In the genomic region with DNA sequence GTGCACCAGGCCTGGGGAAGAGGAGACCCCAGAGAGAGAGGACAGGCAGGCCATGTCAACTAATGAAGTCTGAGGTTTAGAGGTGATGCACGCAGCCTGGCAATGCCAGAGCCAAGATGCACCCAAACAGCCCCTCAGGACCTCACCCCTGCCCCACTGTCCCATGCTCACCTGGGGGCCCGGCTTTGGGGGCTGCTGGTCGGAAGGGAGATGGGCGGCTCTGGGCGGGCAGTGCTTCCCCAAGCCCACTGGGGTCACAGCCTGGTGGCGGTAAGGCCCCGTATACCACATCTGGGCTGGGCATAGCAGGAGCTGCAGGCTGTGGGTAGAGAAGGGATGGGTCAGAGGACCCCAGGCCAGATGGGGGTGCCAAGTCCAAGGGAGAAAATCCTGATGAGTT, we compare ENCODE assay signal across 23 cellular contexts. TPM values are rescaled to one million over a fixed set of nuclear protein-coding genes. Genes with fewer than 3 reads are reported as not detected.
"Had no signal": no experiment of that assay in that cellular context is flagged by ENCODE, and none has a peak within 500 bp of the region (broad histone marks: within the 10 kb centered on the region; RNA-seq: fewer than 3 reads in every experiment).

No MANE protein-coding gene starts in this region.

- H3K27me3 ChIP-seq: foreskin keratinocyte, gastroesophageal sphincter, heart left ventricle, hepatocyte, left lung, right atrium auricular region, sigmoid colon, testis, tibial artery had no signal

- H3K27ac ChIP-seq: foreskin keratinocyte, gastroesophageal sphincter, heart left ventricle, hepatocyte, left lung, parathyroid adenoma, prostate gland, right atrium auricular region, sigmoid colon, testis, tibial artery had no signal

- H3K4me2 ChIP-seq: hepatocyte had no signal

- H3K4me1 ChIP-seq: foreskin keratinocyte, parathyroid adenoma, prostate gland, testis had no signal

- H2AFZ ChIP-seq: hepatocyte had no signal

- ATAC-seq: natural killer cell treated with Interleukin-12 subunit alpha and Interleukin-12 subunit beta and Interleukin-15 and Interleukin-18, amount 100 ng/mL, for 72 hours; stimulated activated naive CD8-positive, alpha-beta T cell treated with anti-CD3 and anti-CD28 coated beads, Interleukin-15, Interleukin-2, amounts not matched to agents 100 U/mL and 50 U/mL, for 24 hours had no signal

- H3K9ac ChIP-seq: parathyroid adenoma had no signal

- H3K79me2 ChIP-seq: hepatocyte, parathyroid adenoma had no signal

- DNase-seq: cortex of kidney; effector memory CD8-positive, alpha-beta T cell; foreskin keratinocyte; heart left ventricle; left cardiac atrium; left lung; mesenchymal stem cell; mucosa of descending colon; naive B cell; sigmoid colon; stimulated activated CD4-positive, alpha-beta T cell treated with anti-CD3 and anti-CD28 coated beads, Interleukin-2, amount 100 ng/mL, for 24 hours; stimulated activated CD4-positive, alpha-beta T cell treated with anti-CD3 and anti-CD28 coated beads, Interleukin-4, amount 100 ng/mL, for 24 hours; stimulated activated naive CD8-positive, alpha-beta T cell treated with anti-CD3 and anti-CD28 coated beads, Interleukin-15, Interleukin-2, amounts not matched to agents 100 U/mL and 50 U/mL, for 24 hours; testis; tibial artery had no signal

- H3K4me3 ChIP-seq: gastroesophageal sphincter, heart left ventricle, hepatocyte, left lung, mucosa of descending colon, prostate gland, right atrium auricular region, sigmoid colon, tibial artery had no signal

- H3K9me3 ChIP-seq: gastroesophageal sphincter, left lung, mucosa of descending colon, prostate gland, right atrium auricular region, sigmoid colon, testis, tibial artery had no signal

- H3K36me3 ChIP-seq: prostate gland, right atrium auricular region had no signal

RNA-seq across cellular contexts. Expression of a gene that starts 23.2 kb away (rescaled TPM):
- total RNA-seq: dermis microvascular lymphatic vessel endothelial cell, gastroesophageal sphincter, prostate gland, right atrium auricular region, sigmoid colon, skeletal muscle tissue had no signal
